11 cellular contexts compared by ENCODE assay signal in genomic region chr12:92398565-92399309, GRCh38.
DNase-seq lines count a peak whose midpoint lies in the region; ATAC-seq, FAIRE-seq and TF ChIP-seq lines count a peak whose summit lies in the region.
"Had no signal": no experiment of that assay in that cellular context is flagged by ENCODE, and none has a peak within 500 bp of the region (broad histone marks: within the 10 kb centered on the region; RNA-seq: fewer than 3 reads in every experiment).

No MANE protein-coding gene starts in this region.

- intact Hi-C loops in CD4-positive, alpha-beta T cell (cut with DNase I, micrococcal nuclease) = loop anchor here (1.0 to 5.0 kb wide), 4 partner anchors 36 to 196 kb away; no protein-coding TSS in a partner anchor
- intact Hi-C loops in pancreas (cut with DNase I) (no loop called here), tibial artery (cut with DNase I; ENCODE audit: low total_unique reads) (no loop called here)

- CTCF ChIA-PET in CD4-positive, alpha-beta T cell (lab: Charles Lee) = interaction anchor here (0.8 to 2.0 kb wide), 3 partner anchors 9 to 24 kb away, joined by 3 to 7 read pairs (median 3); no protein-coding TSS in a partner anchor

- peak in 1 of 10 experiments; percentile 20 for DNase-seq in CD4-positive, alpha-beta T cell
- DNase-seq in activated naive CD8-positive, alpha-beta T cell treated with anti-CD3 and anti-CD28 coated beads for 36 hours = no peak
- DNase-seq in myocyte (ENCODE audit: low read depth) (peak; percentile 68), pancreas (no peak), tibial artery (no peak)
- DNase-seq in NK-92 treated with Interleukin-12 subunit alpha and Interleukin-12 subunit beta, amount 100 ng/mL, for 24 hours (lab: John Stamatoyannopoulos, UW) = no peak
- DNase-seq: BE2C, NCI-H1417, RPMI8226 had no signal

- no peaks in the 10 kb centered on the region for H3K27me3 Mint-ChIP-seq in CD4-positive, alpha-beta T cell
- H3K27me3 Mint-ChIP-seq in activated naive CD8-positive, alpha-beta T cell treated with anti-CD3 and anti-CD28 coated beads for 36 hours = no peaks in the 10 kb centered on the region

- POLR2A ChIA-PET in CD4-positive, alpha-beta T cell (lab: Charles Lee) = interaction anchor here (0.6 to 5.2 kb wide), 38 partner anchors 9 to 1726 kb away, joined by 3 to 184 read pairs (median 4); partner anchors contain the start of gene BTG1

- peak overlapping the region; percentile 44 for H3K4me3 Mint-ChIP-seq in CD4-positive, alpha-beta T cell
- H3K4me3 Mint-ChIP-seq in activated naive CD8-positive, alpha-beta T cell treated with anti-CD3 and anti-CD28 coated beads for 36 hours = peak overlapping the region; percentile 22

- H3K36me3 ChIP-seq in pancreas (no peaks in the 10 kb centered on the region), tibial artery (no peaks in the 10 kb centered on the region)
- H3K36me3 ChIP-seq: BE2C had no signal

- no peaks in the 10 kb centered on the region for H3K9me3 ChIP-seq in CD4-positive, alpha-beta T cell (ENCODE audit: control insufficient read depth, low read length)
- no peaks in the 10 kb centered on the region for H3K9me3 ChIP-seq in pancreas
- H3K9me3 ChIP-seq in tibial artery = peaks cover 0 to 4% (median 1%) of the 10 kb centered on the region in 3 donors
- H3K9me3 ChIP-seq: BE2C had no signal

- FAIRE-seq in pancreas (lab: Jason Lieb, UNC) = no peak

- ATAC-seq in CD4-positive, alpha-beta T cell (ENCODE audit: poor library complexity) = peak; percentile 87
- ATAC-seq in HG02981 (IDR thresholded peaks at IDR 0.05; ENCODE audit: unreplicated experiment) = peak; percentile 47
- ATAC-seq in HG03175 (IDR thresholded peaks at IDR 0.05; ENCODE audit: unreplicated experiment) = no peak
- no peak for ATAC-seq in pancreas

- peaks cover 100% of the 10 kb centered on the region for H3K4me1 Mint-ChIP-seq in CD4-positive, alpha-beta T cell (ENCODE audit: low read depth)
- H3K4me1 Mint-ChIP-seq in activated naive CD8-positive, alpha-beta T cell treated with anti-CD3 and anti-CD28 coated beads for 36 hours = peaks cover 89% of the 10 kb centered on the region

- peaks cover 11% of the 10 kb centered on the region for H3K9me3 Mint-ChIP-seq in CD4-positive, alpha-beta T cell
- H3K9me3 Mint-ChIP-seq in activated naive CD8-positive, alpha-beta T cell treated with anti-CD3 and anti-CD28 coated beads for 36 hours = peaks cover 31% of the 10 kb centered on the region

- peaks cover 18% of the 10 kb centered on the region for H3K36me3 Mint-ChIP-seq in CD4-positive, alpha-beta T cell (ENCODE audit: low read depth)
- peaks cover 55% of the 10 kb centered on the region for H3K36me3 Mint-ChIP-seq in activated naive CD8-positive, alpha-beta T cell treated with anti-CD3 and anti-CD28 coated beads for 36 hours

- peak overlapping the region; percentile 80 for H3K27ac ChIP-seq in CD4-positive, alpha-beta T cell (ENCODE audit: low read depth, low read length)
- H3K27ac ChIP-seq in pancreas (no peak overlapping the region), tibial artery (no peak overlapping the region)

- H3K27me3 ChIP-seq in CD4-positive, alpha-beta T cell (ENCODE audit: control insufficient read depth, insufficient read depth, low read length) = no peaks in the 10 kb centered on the region
- H3K27me3 ChIP-seq in pancreas (no peaks in the 10 kb centered on the region), tibial artery (no peaks in the 10 kb centered on the region)
- H3K27me3 ChIP-seq: BE2C had no signal

- TF ChIP-seq CTCF in CD4-positive, alpha-beta T cell (IDR thresholded peaks at IDR 0.05) = no peak
- TF ChIP-seq CTCF in pancreas (IDR thresholded peaks at IDR 0.05) = no peak
- TF ChIP-seq CTCF in tibial artery (IDR thresholded peaks at IDR 0.05) = no peak

- peak overlapping the region; percentile 95 for H3K27ac Mint-ChIP-seq in CD4-positive, alpha-beta T cell
- peak overlapping the region; percentile 98 for H3K27ac Mint-ChIP-seq in activated naive CD8-positive, alpha-beta T cell treated with anti-CD3 and anti-CD28 coated beads for 36 hours

- 78 to 84% methylated on average over 8 of the region's 8 CpGs for WGBS in pancreas, 2 donors

- H3K4me3 ChIP-seq in pancreas (no peak overlapping the region), tibial artery (no peak overlapping the region)

- no peaks in the 10 kb centered on the region for H3K4me1 ChIP-seq in pancreas
- no peaks in the 10 kb centered on the region for H3K4me1 ChIP-seq in tibial artery
- H3K4me1 ChIP-seq: BE2C had no signal

Comparison
In these comparisons a context has a peak if more than half of its experiments do, and no peak if none do; other contexts are left out.
1. ATAC-seq: peak in CD4-positive, alpha-beta T cell (single experiment) and HG02981 (single experiment); none in HG03175 (single experiment) and pancreas (0 of 4).
2. intact Hi-C loops: an anchor here in CD4-positive, alpha-beta T cell (1.0 to 5.0 kb wide); none called in pancreas and tibial artery.